Comparison of ENCODE assay signal across 13 cellular contexts in genomic region chr22:37329239-37330140, GRCh38. TPM values are rescaled to one million over a fixed set of nuclear protein-coding genes. Genes with fewer than 3 reads are reported as not detected.
DNase-seq lines count a peak whose midpoint lies in the region; ATAC-seq and TF ChIP-seq lines count a peak whose summit lies in the region.
"Had no signal": no experiment of that assay in that cellular context is flagged by ENCODE, and none has a peak within 500 bp of the region (broad histone marks: within the 10 kb centered on the region; RNA-seq: fewer than 3 reads in every experiment).

No MANE protein-coding gene starts in this region.

- peaks cover 8% of the 10 kb centered on the region for H3K27me3 ChIP-seq in MG63
- H3K27me3 ChIP-seq in osteoblast (ENCODE audit: insufficient read depth, low read length) = peaks cover 41% of the 10 kb centered on the region
- H3K27me3 ChIP-seq: right lobe of liver had no signal

- intact Hi-C loops in Calu3 (cut with micrococcal nuclease; ENCODE audit: unreplicated experiment) = no loop called here

- no peak overlapping the region for H3K4me3 ChIP-seq in MG63
- no peak overlapping the region for H3K4me3 ChIP-seq in osteoblast (ENCODE audit: insufficient read depth, low read length)
- H3K4me3 ChIP-seq: right lobe of liver, vagina had no signal

- in situ Hi-C loops in G401 (cut with HindIII; ENCODE audit: low sequenced_read_pairs) = loop anchor here (10.0 kb wide), 1 partner anchor 65 kb away; no protein-coding TSS in a partner anchor

- peaks cover 39% of the 10 kb centered on the region for H3K36me3 Mint-ChIP-seq in Calu3 (ENCODE audit: insufficient read depth, unreplicated experiment)
- H3K36me3 Mint-ChIP-seq in effector memory CD8-positive, alpha-beta T cell (ENCODE audit: insufficient read depth) = peaks cover 21% of the 10 kb centered on the region
- H3K36me3 Mint-ChIP-seq: stimulated activated naive B cell treated with anti-CD40 and anti-IgM and Interleukin-4, amounts not matched to agents 10 μg/mL and 1 μg/mL and 100 μg/mL, for 72 hours had no signal

- H3K4me2 ChIP-seq in osteoblast (ENCODE audit: insufficient read depth, low read length) = no peak overlapping the region

- no peaks in the 10 kb centered on the region for H3K79me2 ChIP-seq in osteoblast (ENCODE audit: insufficient read depth, low read length)

- ATAC-seq in effector memory CD8-positive, alpha-beta T cell (replicated peaks) = no peak
- ATAC-seq in activated CD4-positive, CD25-positive, alpha-beta regulatory T cell treated with anti-CD3 and anti-CD28 coated beads, Interleukin-2, amount 50 U/mL, for 24 hours = no peak
- no peak for ATAC-seq in GM21825 (IDR thresholded peaks at IDR 0.05; ENCODE audit: unreplicated experiment)

- DNase-seq in Calu3 = no peak
- DNase-seq in MG63 = peak; percentile 65
- DNase-seq in effector memory CD8-positive, alpha-beta T cell = no peak
- peak; percentile 87 for DNase-seq in osteoblast (ENCODE audit: insufficient read length, low spot score, missing footprints)
- DNase-seq in NCI-H345 (lab: John Stamatoyannopoulos, UW) = no peak
- no peak for DNase-seq in G401 (ENCODE audit: low spot score)

- no peaks in the 10 kb centered on the region for H3K27me3 Mint-ChIP-seq in Calu3 (ENCODE audit: unreplicated experiment)
- peaks cover 26 to 73% of the 10 kb centered on the region in 2 donors for H3K27me3 Mint-ChIP-seq in effector memory CD8-positive, alpha-beta T cell

- no peaks in the 10 kb centered on the region for H3K9me3 Mint-ChIP-seq in Calu3 (ENCODE audit: low read depth, unreplicated experiment)
- H3K9me3 Mint-ChIP-seq in effector memory CD8-positive, alpha-beta T cell = no peaks in the 10 kb centered on the region
- H3K9me3 Mint-ChIP-seq: activated CD4-positive, alpha-beta T cell treated with anti-CD3 and anti-CD28 coated beads, Interleukin-2, amount 10 ng/mL, durations not matched to agents 7 days and 5 days; stimulated activated naive B cell treated with anti-CD40 and anti-IgM and Interleukin-4, amounts not matched to agents 10 μg/mL and 1 μg/mL and 100 μg/mL, for 72 hours had no signal

- H3K4me1 ChIP-seq in osteoblast (ENCODE audit: insufficient read depth, low read length) = peaks cover 24% of the 10 kb centered on the region
- H3K4me1 ChIP-seq: vagina had no signal

- H3K27ac Mint-ChIP-seq in Calu3 (ENCODE audit: unreplicated experiment) = peak overlapping the region; percentile 58
- H3K27ac Mint-ChIP-seq in effector memory CD8-positive, alpha-beta T cell = peak overlapping the region; percentile 68 to 86
- H3K27ac Mint-ChIP-seq: activated CD4-positive, alpha-beta T cell treated with anti-CD3 and anti-CD28 coated beads, Interleukin-2, amount 10 ng/mL, durations not matched to agents 7 days and 5 days had no signal

- no peaks in the 10 kb centered on the region for H3K36me3 ChIP-seq in MG63
- H3K36me3 ChIP-seq in osteoblast (ENCODE audit: insufficient read depth, low read length) = no peaks in the 10 kb centered on the region
- H3K36me3 ChIP-seq: right lobe of liver, vagina had no signal

- TF ChIP-seq CTCF in Calu3 (IDR thresholded peaks at IDR 0.05; ENCODE audit: unreplicated experiment) (no peak), osteoblast (IDR thresholded peaks at IDR 0.05; ENCODE audit: extremely low read depth, low read depth, low read length) (no peak)

- H3K9me3 ChIP-seq in MG63 (no peaks in the 10 kb centered on the region), osteoblast (ENCODE audit: low read depth, low read length) (no peaks in the 10 kb centered on the region)
- H3K9me3 ChIP-seq: right lobe of liver, vagina had no signal

- peak overlapping the region; percentile 12 for H3K27ac ChIP-seq in osteoblast (ENCODE audit: low read depth, low read length)
- H3K27ac ChIP-seq: right lobe of liver, vagina had no signal

- no peak overlapping the region for H2AFZ ChIP-seq in osteoblast (ENCODE audit: low read length)

- H3K4me1 Mint-ChIP-seq in Calu3 (ENCODE audit: low read depth, unreplicated experiment) = peaks cover 64% of the 10 kb centered on the region
- peaks cover 9% of the 10 kb centered on the region in 2 donors for H3K4me1 Mint-ChIP-seq in effector memory CD8-positive, alpha-beta T cell (ENCODE audit: low read depth in 2 of 2)
- H3K4me1 Mint-ChIP-seq: activated CD4-positive, alpha-beta T cell treated with anti-CD3 and anti-CD28 coated beads, Interleukin-2, amount 10 ng/mL, durations not matched to agents 7 days and 5 days had no signal

- CTCF ChIA-PET in Calu3 (lab: Charles Lee) = interaction anchor here (0.9 to 1.2 kb wide), 2 partner anchors 13 kb away, joined by 3 read pairs; no protein-coding TSS in a partner anchor

- H3K4me3 Mint-ChIP-seq in Calu3 (ENCODE audit: low read depth, unreplicated experiment) = peak overlapping the region; percentile 3
- H3K4me3 Mint-ChIP-seq in effector memory CD8-positive, alpha-beta T cell = no peak overlapping the region
- H3K4me3 Mint-ChIP-seq: activated CD4-positive, alpha-beta T cell treated with anti-CD3 and anti-CD28 coated beads, Interleukin-2, amount 10 ng/mL, durations not matched to agents 7 days and 5 days; CD4-positive, CD25-positive, alpha-beta regulatory T cell; stimulated activated naive B cell treated with anti-CD40 and anti-IgM and Interleukin-4, amounts not matched to agents 10 μg/mL and 1 μg/mL and 100 μg/mL, for 72 hours had no signal

- H4K20me1 ChIP-seq in osteoblast (ENCODE audit: insufficient read depth, low read length) = no peaks in the 10 kb centered on the region

- no TSS peak for BruUV-seq in Calu3 (replicated peaks; lab: Mats Ljungman, UMichigan)

RNA-seq across cellular contexts. Expression of gene CYTH4, which starts 47.2 kb away (rescaled TPM):
- total RNA-seq in Calu3 (2022) (0.38 and 0.59 TPM in 2 replicates), osteoblast (0.59 and 0.72 TPM in 2 replicates)
- total RNA-seq in MG63 (2014; rRNA removed; shearing (Covaris generic); ENCODE audit: low replicate concordance) = 0.36 TPM in 1 of 2 replicates, not detected in the other
- total RNA-seq in G401 (2014; rRNA removed; shearing (Covaris generic)) = not detected in 2 replicates

Comparison
In these comparisons a context has a peak if more than half of its experiments do, and no peak if none do; other contexts are left out.
1. DNase-seq: peak in MG63 (single experiment) and osteoblast (single experiment); none in Calu3 (single experiment), effector memory CD8-positive, alpha-beta T cell (0 of 3), NCI-H345 (single experiment) and G401 (single experiment).